In genomic region chr1:157045251-157046218, GRCh38 we compare ENCODE assay signal across 8 cellular contexts. TPM values are rescaled to one million over a fixed set of nuclear protein-coding genes. Genes with fewer than 3 reads are reported as not detected.
A peak's percentile ranks its signal among the peaks of the same experiment; 100 is the strongest.
DNase-seq lines count a peak whose midpoint lies in the region; ATAC-seq, FAIRE-seq and TF ChIP-seq lines count a peak whose summit lies in the region.

ARHGEF11 (minus strand) TSS chr1:157045742; CDS start chr1:157044330, 1,412 bp downstream.

- DNase-seq in AG04450 (ENCODE audit: low read depth, low spot score) (peak; percentile 59), GM18507 (ENCODE audit: extremely low spot score, insufficient read length, low read depth) (peak; percentile 53), NCI-H524 (lab: John Stamatoyannopoulos, UW) (peak; percentile 57 to 75), erythroblast (lab: John Stamatoyannopoulos, UW) (peak; percentile 59 to 68)
- DNase-seq in activated CD8-positive, alpha-beta memory T cell treated with anti-CD3 and anti-CD28 coated beads for 24 hours = peak; percentile 65

- peak within 1 kb of the TSS; percentile 91 to 97 (median 94) for H3K9ac ChIP-seq in subcutaneous abdominal adipose tissue (ENCODE audit: low read length in 5 of 5)

- H3K36me3 ChIP-seq in mesodermal cell (ENCODE audit: control insufficient read depth, insufficient read depth, low read length) (peaks cover 14% of the 10 kb centered on the region), subcutaneous abdominal adipose tissue (ENCODE audit: control insufficient read depth in 5 of 5, insufficient read depth in 5 of 5, low read length in 5 of 5) (no peaks in the 10 kb centered on the region)

- peaks cover 4% of the 10 kb centered on the region for H3K27me3 ChIP-seq in AG04450 (ENCODE audit: control insufficient read depth, insufficient read depth, low read length)
- H3K27me3 ChIP-seq in subcutaneous abdominal adipose tissue (ENCODE audit: control insufficient read depth in 5 of 5, insufficient read depth in 4 of 5, low read length in 5 of 5) = no peaks in the 10 kb centered on the region

- CTCF ChIA-PET in AG04450 (lab: Charles Lee) = interaction anchor here (0.6 to 1.8 kb wide), 3 partner anchors 13 to 118 kb away, joined by 3 to 7 read pairs (median 3); no protein-coding TSS in a partner anchor

- POLR2A ChIA-PET in AG04450 (lab: Yijun Ruan, JAX) = interaction anchor here (0.6 to 0.7 kb wide), 2 partner anchors 58 to 93 kb away, joined by 3 to 6 read pairs; no protein-coding TSS in a partner anchor

- peak; percentile 66 for ATAC-seq in HG03342 (IDR thresholded peaks at IDR 0.05; ENCODE audit: unreplicated experiment)

- peak; percentile 31 for FAIRE-seq in GM18507 (lab: Jason Lieb, UNC)

- peak; percentile 30 for TF ChIP-seq POLR2A in erythroblast (IDR thresholded peaks at IDR 0.05; ENCODE audit: low read length)

- TF ChIP-seq CTCF in AG04450 (IDR thresholded peaks at IDR 0.05; ENCODE audit: low read depth, low read length) = no peak

- WGBS in mesodermal cell (ENCODE audit: insufficient coverage in 2 of 2), 2 experiments = 0% methylated on average over 45 to 93 of the region's 120 CpGs

- peak within 1 kb of the TSS; percentile 77 for H3K27ac ChIP-seq in AG04450 (ENCODE audit: low read depth, low read length)
- peak within 1 kb of the TSS; percentile 92 for H3K27ac ChIP-seq in mesodermal cell (ENCODE audit: low read depth, low read length, severe bottlenecking)
- peak within 1 kb of the TSS; percentile 90 for H3K27ac ChIP-seq in subcutaneous abdominal adipose tissue (ENCODE audit: low read depth, low read length)

- H3K4me3 ChIP-seq in AG04450 (ENCODE audit: low read depth, low read length) (peak within 1 kb of the TSS; percentile 82), mesodermal cell (ENCODE audit: extremely low read depth, insufficient read depth, low read length, poor library complexity, severe bottlenecking) (peak within 1 kb of the TSS; percentile 60), subcutaneous abdominal adipose tissue (ENCODE audit: low read depth in 1 of 5, low read length in 5 of 5) (peak within 1 kb of the TSS; percentile 78 to 86 (median 80))

- no peaks in the 10 kb centered on the region for H3K9me3 ChIP-seq in AG04450 (ENCODE audit: control insufficient read depth, insufficient read depth, low read length)
- H3K9me3 ChIP-seq in mesodermal cell (ENCODE audit: control insufficient read depth, low read length) = no peaks in the 10 kb centered on the region
- no peaks in the 10 kb centered on the region for H3K9me3 ChIP-seq in subcutaneous abdominal adipose tissue (ENCODE audit: control insufficient read depth in 5 of 5, low read length in 5 of 5)

- H3K4me1 ChIP-seq in mesodermal cell (ENCODE audit: control insufficient read depth, insufficient read depth, low read length, poor library complexity, severe bottlenecking) = peaks cover 12% of the 10 kb centered on the region
- H3K4me1 ChIP-seq in subcutaneous abdominal adipose tissue (ENCODE audit: control insufficient read depth in 5 of 5, insufficient read depth in 5 of 5, low read length in 5 of 5) = peaks cover 3 to 45% (median 44%) of the 10 kb centered on the region in 5 donors

RNA-seq across cellular contexts. Expression of gene ARHGEF11, which starts in this region (rescaled TPM):
- 14.5 and 14.8 TPM in 2 replicates for polyA plus RNA-seq in AG04450 (2011; rRNA removed)
- 35.8 and 41.1 TPM in 2 replicates for polyA minus RNA-seq in AG04450 (2011; rRNA and poly(A)+ RNA removed)
- 25.1 TPM for polyA plus RNA-seq in mesodermal cell (2013, experiment 1 of 2)
- polyA plus RNA-seq in mesodermal cell (2013, experiment 2 of 2) = 19.9 TPM

Comparison
In these comparisons a context has a peak if more than half of its experiments do, and no peak if none do; other contexts are left out.
1. Peak in every context shown above with its lines: DNase-seq, ATAC-seq, H3K4me3 ChIP-seq and H3K27ac ChIP-seq.